9 cellular contexts compared by ENCODE assay signal in genomic region chr14:103522649-103523582, GRCh38. TPM values are rescaled to one million over a fixed set of nuclear protein-coding genes. Genes with fewer than 3 reads are reported as not detected.
DNase-seq lines count a peak whose midpoint lies in the region; ATAC-seq and TF ChIP-seq lines count a peak whose summit lies in the region.
"Had no signal": no experiment of that assay in that cellular context is flagged by ENCODE, and none has a peak within 500 bp of the region (broad histone marks: within the 10 kb centered on the region; RNA-seq: fewer than 3 reads in every experiment).

Gene CKB (minus strand): TSS chr14:103522830. CDS start chr14:103522493, 337 bp downstream.

- BruUV-seq in OCI-LY7 (replicated peaks; lab: Mats Ljungman, UMichigan) = no TSS peak

- no peaks in the 10 kb centered on the region for H3K79me2 ChIP-seq in OCI-LY7 (ENCODE audit: insufficient read depth, low read depth, low read length)

- no peaks in the 10 kb centered on the region for H3K9me2 ChIP-seq in OCI-LY7 (ENCODE audit: insufficient read depth, low read length)

- ATAC-seq in GM18868 (IDR thresholded peaks at IDR 0.05; ENCODE audit: unreplicated experiment) (no peak), HG03025 (IDR thresholded peaks at IDR 0.05; ENCODE audit: low FRiP score, unreplicated experiment) (no peak)

- H2AFZ ChIP-seq in OCI-LY7 (ENCODE audit: low read length) = no peak within 1 kb of the TSS

- CTCF ChIA-PET in OCI-LY7 (lab: Charles Lee; ENCODE audit: unreplicated experiment) = no interaction called here

- H3K4me3 ChIP-seq in OCI-LY7 (ENCODE audit: low read depth, low read length, poor library complexity, severe bottlenecking) (peak within 1 kb of the TSS; percentile 52), kidney epithelial cell (ENCODE audit: low read depth, low read length) (peak within 1 kb of the TSS; percentile 59), spleen (peak within 1 kb of the TSS; percentile 35 to 78 (median 60))

- TF ChIP-seq CTCF in OCI-LY7 (conservative IDR thresholded peaks at IDR 0.05; ENCODE audit: low read length) = no peak
- no peak for TF ChIP-seq CTCF in kidney epithelial cell (IDR thresholded peaks at IDR 0.05; ENCODE audit: insufficient read depth, low read length, poor library complexity, severe bottlenecking)
- TF ChIP-seq CTCF in spleen (IDR thresholded peaks at IDR 0.05 in 8 of 11, conservative IDR thresholded peaks at IDR 0.05 in 3 of 11) = no peak

- WGBS in spleen, 5 donors = 6 to 34% (median 7%) methylated on average over 11 to 107 of the region's 107 CpGs

- no peaks in the 10 kb centered on the region for H3K36me3 ChIP-seq in OCI-LY7 (ENCODE audit: insufficient read depth, low read length)
- H3K36me3 ChIP-seq in kidney epithelial cell (ENCODE audit: control insufficient read depth, insufficient read depth, low read length) = no peaks in the 10 kb centered on the region
- no peaks in the 10 kb centered on the region for H3K36me3 ChIP-seq in spleen

- DNase-seq in CD1c-positive myeloid dendritic cell (ENCODE audit: extremely low spot score) (peak; percentile 65), HPDE6-E6E7 (ENCODE audit: extremely low spot score) (peak; percentile 79), OCI-LY7 (ENCODE audit: low spot score) (no peak), cerebellum (ENCODE audit: low spot score) (peak; percentile 95), kidney epithelial cell (ENCODE audit: low read depth) (no peak), spleen (peak; percentile 75)

- H3K27me3 ChIP-seq in kidney epithelial cell (ENCODE audit: control insufficient read depth, insufficient read depth, low read length) = peaks cover 12% of the 10 kb centered on the region
- peaks cover 0 to 55% (median 24%) of the 10 kb centered on the region in 7 donors for H3K27me3 ChIP-seq in spleen (replicated peaks in 1 of 7)

- POLR2A ChIA-PET in OCI-LY7 (lab: Charles Lee) = no interaction called here

- intact Hi-C loops in OCI-LY7 (cut with micrococcal nuclease; ENCODE audit: unreplicated experiment) = no loop called here
- intact Hi-C loops in spleen (cut with DNase I; ENCODE audit: low total_unique reads) = no loop called here

- no peaks in the 10 kb centered on the region for H3K9me3 ChIP-seq in OCI-LY7 (ENCODE audit: low read length)
- H3K9me3 ChIP-seq in spleen = no peaks in the 10 kb centered on the region

- no peaks in the 10 kb centered on the region; the same call in 1 of the 2 replicates for H4K20me1 ChIP-seq in OCI-LY7 (ENCODE audit: insufficient read depth, low read length)

- H3K27ac ChIP-seq in OCI-LY7 (ENCODE audit: low read depth, low read length, poor library complexity, severe bottlenecking) = no peak within 1 kb of the TSS
- peak within 1 kb of the TSS in 3 of 8 donors; percentile 15 to 66 (median 42) for H3K27ac ChIP-seq in spleen
- H3K27ac ChIP-seq: KMS-11 had no signal

- TF ChIP-seq POLR2A in spleen (IDR thresholded peaks at IDR 0.05) = no peak

- H3K4me2 ChIP-seq in OCI-LY7 (ENCODE audit: low read length) = peak within 1 kb of the TSS; percentile 62

- H3K4me1 ChIP-seq in OCI-LY7 (ENCODE audit: insufficient read depth, low read length, poor library complexity, severe bottlenecking) (peaks cover 26% of the 10 kb centered on the region), spleen (peaks cover 33 to 78% (median 72%) of the 10 kb centered on the region in 6 donors)

RNA-seq across cellular contexts. Expression of gene CKB, which starts in this region (rescaled TPM):
- total RNA-seq in OCI-LY7 (2014; rRNA removed; shearing (Covaris generic)) = 0.57 and 0.82 TPM in 2 replicates
- total RNA-seq in OCI-LY7 (2022) = 3.0 and 3.2 TPM in 2 replicates
- total RNA-seq in cerebellum = 155 TPM
- 67.7 and 78.7 TPM in 2 replicates for total RNA-seq in kidney epithelial cell
- total RNA-seq in spleen = 10 to 100 TPM in 4 of 7 donors, 1 to 10 TPM in 3; 8.0 to 22.6 (median 10.8) TPM
- polyA plus RNA-seq in spleen = 10 to 100 TPM; 14.3 to 28.4 (median 20.6) TPM

Comparison
In these comparisons a context has a peak if more than half of its experiments do, and no peak if none do; other contexts are left out.
1. DNase-seq: peak in CD1c-positive myeloid dendritic cell (single experiment), HPDE6-E6E7 (single experiment), cerebellum (single experiment) and spleen (single experiment); none in OCI-LY7 (single experiment) and kidney epithelial cell (single experiment).
2. Peak in every context shown above with its lines, with median percentiles within 50 percentile points of each other: H3K4me3 ChIP-seq.